Comparison of ENCODE assay signal across 10 cellular contexts in genomic region chr2:10912076-10912731, GRCh38. TPM values are rescaled to one million over a fixed set of nuclear protein-coding genes. Genes with fewer than 3 reads are reported as not detected.
DNase-seq lines count a peak whose midpoint lies in the region; ATAC-seq and TF ChIP-seq lines count a peak whose summit lies in the region.
"Had no signal": no experiment of that assay in that cellular context is flagged by ENCODE, and none has a peak within 500 bp of the region (broad histone marks: within the 10 kb centered on the region; RNA-seq: fewer than 3 reads in every experiment).

No MANE protein-coding gene starts in this region.

- intact Hi-C loops in CD4-positive, alpha-beta memory T cell (cut with micrococcal nuclease): no loop called here

- H3K27ac Mint-ChIP-seq in stimulated activated naive B cell treated with anti-CD40 and anti-IgM and Interleukin-4, amounts not matched to agents 10 μg/mL and 1 μg/mL and 100 μg/mL, for 72 hours: no peak overlapping the region
- no peak overlapping the region for H3K27ac Mint-ChIP-seq in CD4-positive, alpha-beta memory T cell
- H3K27ac Mint-ChIP-seq: activated T-helper 1 cell treated with anti-CD3 and anti-CD28 coated beads, Interleukin-12 subunit alpha, Interleukin-12 subunit beta, Interleukin-2, Interleukin-4 antibody, amounts not matched to agents 30 ng/mL and 10 ng/mL and 1 ng/mL, durations not matched to agents 14 hours and 24 hours and 36 hours had no signal

- peak overlapping the region; percentile 72 for H3K4me3 ChIP-seq in BLaER1
- peak overlapping the region in 3 of 4 donors; percentile 9 to 49 (median 49) for H3K4me3 ChIP-seq in Peyer's patch
- H3K4me3 ChIP-seq in foreskin fibroblast (ENCODE audit: low read depth in 1 of 2, low read length in 2 of 2): peak overlapping the region; percentile 31 to 38
- peak overlapping the region; percentile 60 for H3K4me3 ChIP-seq in osteoblast (ENCODE audit: insufficient read depth, low read length)
- H3K4me3 ChIP-seq in CD4-positive, alpha-beta memory T cell (ENCODE audit: low read length in 2 of 2): no peak overlapping the region

- peaks cover 55 to 61% of the 10 kb centered on the region in 2 donors for H3K27me3 Mint-ChIP-seq in stimulated activated naive B cell treated with anti-CD40 and anti-IgM and Interleukin-4, amounts not matched to agents 10 μg/mL and 1 μg/mL and 100 μg/mL, for 72 hours
- peaks cover 18 to 27% of the 10 kb centered on the region in 2 donors for H3K27me3 Mint-ChIP-seq in CD4-positive, alpha-beta memory T cell

- ATAC-seq in stimulated activated naive B cell treated with anti-CD40 and anti-IgM and Interleukin-4, amounts not matched to agents 10 μg/mL and 1 μg/mL and 100 μg/mL, for 72 hours (replicated peaks): no peak

- no peaks in the 10 kb centered on the region for H3K9me3 Mint-ChIP-seq in stimulated activated naive B cell treated with anti-CD40 and anti-IgM and Interleukin-4, amounts not matched to agents 10 μg/mL and 1 μg/mL and 100 μg/mL, for 72 hours
- no peaks in the 10 kb centered on the region for H3K9me3 Mint-ChIP-seq in CD4-positive, alpha-beta memory T cell
- H3K9me3 Mint-ChIP-seq: activated T-helper 1 cell treated with anti-CD3 and anti-CD28 coated beads, Interleukin-12 subunit alpha, Interleukin-12 subunit beta, Interleukin-2, Interleukin-4 antibody, amounts not matched to agents 30 ng/mL and 10 ng/mL and 1 ng/mL, durations not matched to agents 14 hours and 24 hours and 36 hours had no signal

- CTCF ChIA-PET in CD4-positive, alpha-beta memory T cell (lab: Charles Lee; ENCODE audit: partially characterized antibody): no interaction called here

- no peak overlapping the region for H2AFZ ChIP-seq in osteoblast (ENCODE audit: low read length)

- no peak overlapping the region for H3K4me3 Mint-ChIP-seq in stimulated activated naive B cell treated with anti-CD40 and anti-IgM and Interleukin-4, amounts not matched to agents 10 μg/mL and 1 μg/mL and 100 μg/mL, for 72 hours
- peak overlapping the region in 3 of 8 donors; percentile 24 to 55 (median 34) for H3K4me3 Mint-ChIP-seq in CD4-positive, alpha-beta memory T cell
- H3K4me3 Mint-ChIP-seq: activated T-helper 1 cell treated with anti-CD3 and anti-CD28 coated beads, Interleukin-12 subunit alpha, Interleukin-12 subunit beta, Interleukin-2, Interleukin-4 antibody, amounts not matched to agents 30 ng/mL and 10 ng/mL and 1 ng/mL, durations not matched to agents 14 hours and 24 hours and 36 hours had no signal

- H3K27ac ChIP-seq in BLaER1 (no peak overlapping the region), Peyer's patch (no peak overlapping the region), osteoblast (ENCODE audit: low read depth, low read length) (no peak overlapping the region)
- H3K27ac ChIP-seq in CD4-positive, alpha-beta memory T cell (ENCODE audit: low read depth, low read length): no peak overlapping the region

- TF ChIP-seq CTCF in Peyer's patch (IDR thresholded peaks at IDR 0.05) (no peak), foreskin fibroblast (IDR thresholded peaks at IDR 0.05; ENCODE audit: low read depth, low read length) (no peak), osteoblast (IDR thresholded peaks at IDR 0.05; ENCODE audit: extremely low read depth, low read depth, low read length) (no peak)

- peaks cover 50% of the 10 kb centered on the region for H3K27me3 ChIP-seq in BLaER1
- H3K27me3 ChIP-seq in Peyer's patch: peaks cover 0 to 4% of the 10 kb centered on the region in 2 donors
- H3K27me3 ChIP-seq in osteoblast (ENCODE audit: insufficient read depth, low read length): peaks cover 53% of the 10 kb centered on the region
- peaks cover 5% of the 10 kb centered on the region for H3K27me3 ChIP-seq in CD4-positive, alpha-beta memory T cell (ENCODE audit: insufficient read depth, low read length)

- no peaks in the 10 kb centered on the region for H3K79me2 ChIP-seq in osteoblast (ENCODE audit: insufficient read depth, low read length)

- H3K4me1 Mint-ChIP-seq in stimulated activated naive B cell treated with anti-CD40 and anti-IgM and Interleukin-4, amounts not matched to agents 10 μg/mL and 1 μg/mL and 100 μg/mL, for 72 hours: peaks cover 0 to 9% of the 10 kb centered on the region in 2 donors
- peaks cover 3 to 17% (median 9%) of the 10 kb centered on the region in 4 donors for H3K4me1 Mint-ChIP-seq in CD4-positive, alpha-beta memory T cell

- H3K4me2 ChIP-seq in BLaER1 (peak overlapping the region; percentile 99), osteoblast (ENCODE audit: insufficient read depth, low read length) (peak overlapping the region; percentile 58)

- peak in 1 of 3 donors; percentile 45 for DNase-seq in Peyer's patch
- DNase-seq in foreskin fibroblast: no peak
- DNase-seq in osteoblast (ENCODE audit: insufficient read length, low spot score, missing footprints): no peak
- DNase-seq in stimulated activated naive B cell treated with anti-CD40 and anti-IgM and Interleukin-4, amounts not matched to agents 10 μg/mL and 1 μg/mL and 100 μg/mL, for 72 hours: no peak
- no peak for DNase-seq in NCI-H1436 (lab: John Stamatoyannopoulos, UW)
- DNase-seq in CD4-positive, alpha-beta memory T cell: no peak
- no peak for DNase-seq in DMS79 (lab: John Stamatoyannopoulos, UW)
- DNase-seq: T-helper 9 cell had no signal

- H3K9ac ChIP-seq in BLaER1: peak overlapping the region; percentile 34; the same call in 1 of the 2 replicates

- POLR2A ChIA-PET in CD4-positive, alpha-beta memory T cell (lab: Charles Lee; ENCODE audit: partially characterized antibody): no interaction called here

- H3K36me3 ChIP-seq in BLaER1: no peaks in the 10 kb centered on the region
- no peaks in the 10 kb centered on the region for H3K36me3 ChIP-seq in Peyer's patch
- no peaks in the 10 kb centered on the region for H3K36me3 ChIP-seq in osteoblast (ENCODE audit: insufficient read depth, low read length)
- H3K36me3 ChIP-seq in CD4-positive, alpha-beta memory T cell (ENCODE audit: insufficient read depth, low read length): no peaks in the 10 kb centered on the region

- TF ChIP-seq POLR2A in Peyer's patch (IDR thresholded peaks at IDR 0.05): no peak

- H3K4me1 ChIP-seq in BLaER1: peaks cover 16% of the 10 kb centered on the region
- peaks cover 0 to 9% (median 0%) of the 10 kb centered on the region in 4 donors for H3K4me1 ChIP-seq in Peyer's patch
- no peaks in the 10 kb centered on the region for H3K4me1 ChIP-seq in osteoblast (ENCODE audit: insufficient read depth, low read length)
- no peaks in the 10 kb centered on the region for H3K4me1 ChIP-seq in CD4-positive, alpha-beta memory T cell (ENCODE audit: insufficient read depth, low read length)

- H3K36me3 Mint-ChIP-seq in stimulated activated naive B cell treated with anti-CD40 and anti-IgM and Interleukin-4, amounts not matched to agents 10 μg/mL and 1 μg/mL and 100 μg/mL, for 72 hours: peaks cover 0 to 4% of the 10 kb centered on the region in 2 donors
- no peaks in the 10 kb centered on the region for H3K36me3 Mint-ChIP-seq in CD4-positive, alpha-beta memory T cell

- H3K9me3 ChIP-seq in BLaER1 (no peaks in the 10 kb centered on the region), Peyer's patch (no peaks in the 10 kb centered on the region), osteoblast (ENCODE audit: low read depth, low read length) (no peaks in the 10 kb centered on the region)
- H3K9me3 ChIP-seq in CD4-positive, alpha-beta memory T cell (ENCODE audit: control insufficient read depth in 1 of 2, low read length in 2 of 2): no peaks in the 10 kb centered on the region

- H4K20me1 ChIP-seq in BLaER1: peaks cover 34% of the 10 kb centered on the region; the same call in 1 of the 2 replicates
- peaks cover 3% of the 10 kb centered on the region for H4K20me1 ChIP-seq in osteoblast (ENCODE audit: insufficient read depth, low read length)

RNA-seq across cellular contexts. Expression of gene KCNF1, which starts 0.5 kb away (rescaled TPM):
- 1 to 10 TPM in 1 of 4 donors, not detected in 3; 6.6 TPM for total RNA-seq in Peyer's patch
- under 0.01 TPM in 1 of 2 replicates, not detected in the other for total RNA-seq in osteoblast
- not detected for total RNA-seq in CD4-positive, alpha-beta memory T cell
- not detected for polyA plus RNA-seq in CD4-positive, alpha-beta memory T cell
- total RNA-seq: activated T-helper 1 cell treated with anti-CD3 and anti-CD28 coated beads, Interleukin-12 subunit alpha, Interleukin-12 subunit beta, Interleukin-2, Interleukin-4 antibody, amounts not matched to agents 30 ng/mL and 10 ng/mL and 1 ng/mL, durations not matched to agents 14 hours and 24 hours and 36 hours had no signal

Comparison
In these comparisons a context has a peak if more than half of its experiments do, and no peak if none do; other contexts are left out.
1. H3K4me3 ChIP-seq: peak in BLaER1 (single experiment), Peyer's patch (3 of 4), foreskin fibroblast (2 of 2) and osteoblast (single experiment); none in CD4-positive, alpha-beta memory T cell (0 of 2).